ENCODE assay signal across 31 cellular contexts in genomic region chr2:9775351-9775750, GRCh38.
"Had no signal": no experiment of that assay in that cellular context is flagged by ENCODE, and none has a peak within 500 bp of the region (broad histone marks: within the 10 kb centered on the region; RNA-seq: fewer than 3 reads in every experiment).

No MANE protein-coding gene starts in this region.

- H3K36me3 Mint-ChIP-seq: activated CD4-positive, alpha-beta memory T cell treated with anti-CD3 and anti-CD28 coated beads for 36 hours; activated CD8-positive, alpha-beta memory T cell treated with anti-CD3 and anti-CD28 coated beads, Interleukin-2, amount 10 ng/mL, durations not matched to agents 7 days and 5 days; activated naive CD4-positive, alpha-beta T cell treated with anti-CD3 and anti-CD28 coated beads, Interleukin-2, amount 10 ng/mL, durations not matched to agents 7 days and 5 days; activated naive CD4-positive, alpha-beta T cell treated with anti-CD3 and anti-CD28 coated beads, Interleukin-2, amount 50 U/mL, for 72 hours; activated naive CD8-positive, alpha-beta T cell treated with anti-CD3 and anti-CD28 coated beads, Interleukin-2, amount 10 ng/mL, durations not matched to agents 7 days and 5 days; brain; T-cell had no signal

- H3K4me1 ChIP-seq: colonic mucosa had no signal

- H3K9me3 ChIP-seq: ascending aorta, breast epithelium, colonic mucosa, esophagus squamous epithelium, gastroesophageal sphincter had no signal

- H3K9me3 Mint-ChIP-seq: activated CD4-positive, alpha-beta memory T cell treated with anti-CD3 and anti-CD28 coated beads for 36 hours; activated CD4-positive, alpha-beta T cell treated with anti-CD3 and anti-CD28 coated beads, Interleukin-2, amount 10 ng/mL, durations not matched to agents 24 days and 14 days; activated naive CD4-positive, alpha-beta T cell treated with anti-CD3 and anti-CD28 coated beads, Interleukin-2, amount 10 ng/mL, durations not matched to agents 7 days and 5 days; activated naive CD4-positive, alpha-beta T cell treated with anti-CD3 and anti-CD28 coated beads, Interleukin-2, amount 50 U/mL, for 72 hours; activated naive CD8-positive, alpha-beta T cell treated with anti-CD3 and anti-CD28 coated beads, Interleukin-2, amount 10 ng/mL, durations not matched to agents 7 days and 5 days; activated T-helper 1 cell treated with anti-CD3 and anti-CD28 coated beads, Interleukin-12 subunit alpha, Interleukin-12 subunit beta, Interleukin-2, Interleukin-4 antibody, amounts not matched to agents 30 ng/mL and 10 ng/mL and 1 ng/mL, durations not matched to agents 14 hours and 24 hours and 36 hours; central memory CD8-positive, alpha-beta T cell; T-cell; T-helper 1 cell treated with Interleukin-12 subunit alpha and Interleukin-12 subunit beta and Interleukin-4 antibody, amounts not matched to agents 30 μg/mL and 1 μg/mL, for 36 hours had no signal

- H3K27ac Mint-ChIP-seq: activated CD4-positive, alpha-beta memory T cell treated with anti-CD3 and anti-CD28 coated beads for 36 hours; activated CD4-positive, alpha-beta T cell treated with anti-CD3 and anti-CD28 coated beads for 36 hours; activated CD4-positive, alpha-beta T cell treated with anti-CD3 and anti-CD28 coated beads, Interleukin-2, amount 10 ng/mL, durations not matched to agents 24 days and 14 days; activated CD8-positive, alpha-beta memory T cell treated with anti-CD3 and anti-CD28 coated beads, Interleukin-2, amount 10 ng/mL, durations not matched to agents 7 days and 5 days; activated CD8-positive, alpha-beta T cell treated with anti-CD3 and anti-CD28 coated beads, Interleukin-2, amount 10 ng/mL, durations not matched to agents 7 days and 5 days; activated naive CD4-positive, alpha-beta T cell treated with anti-CD3 and anti-CD28 coated beads, Interleukin-2, amount 10 ng/mL, durations not matched to agents 7 days and 5 days; activated naive CD4-positive, alpha-beta T cell treated with anti-CD3 and anti-CD28 coated beads, Interleukin-2, amount 50 U/mL, for 72 hours; activated naive CD8-positive, alpha-beta T cell treated with anti-CD3 and anti-CD28 coated beads, Interleukin-2, amount 10 ng/mL, durations not matched to agents 7 days and 5 days; activated T-helper 1 cell treated with anti-CD3 and anti-CD28 coated beads, Interleukin-12 subunit alpha, Interleukin-12 subunit beta, Interleukin-2, Interleukin-4 antibody, amounts not matched to agents 30 ng/mL and 10 ng/mL and 1 ng/mL, durations not matched to agents 14 hours and 24 hours and 36 hours; T-helper 1 cell treated with Interleukin-12 subunit alpha and Interleukin-12 subunit beta and Interleukin-4 antibody, amounts not matched to agents 30 μg/mL and 1 μg/mL, for 36 hours had no signal

- DNase-seq: activated CD4-positive, alpha-beta memory T cell treated with anti-CD3 and anti-CD28 coated beads for 36 hours; activated CD4-positive, alpha-beta T cell treated with anti-CD3 and anti-CD28 coated beads for 36 hours; activated CD4-positive, alpha-beta T cell treated with anti-CD3 and anti-CD28 coated beads, Interleukin-2, amount 10 ng/mL, durations not matched to agents 24 days and 14 days; activated CD4-positive, CD25-positive, alpha-beta regulatory T cell; activated CD4-positive, CD25-positive, alpha-beta regulatory T cell treated with anti-CD3 and anti-CD28 coated beads, Interleukin-2, amount 50 U/mL, for 72 hours; activated CD8-positive, alpha-beta memory T cell treated with anti-CD3 and anti-CD28 coated beads, Interleukin-2, amount 10 ng/mL, durations not matched to agents 7 days and 5 days; activated CD8-positive, alpha-beta memory T cell treated with anti-CD3 and anti-CD28 coated beads, Interleukin-2, amount 50 U/mL, for 4 hours; activated CD8-positive, alpha-beta T cell treated with anti-CD3 and anti-CD28 coated beads, Interleukin-2, amount 10 ng/mL, durations not matched to agents 7 days and 5 days; activated gamma-delta T cell; activated naive CD4-positive, alpha-beta T cell; activated naive CD4-positive, alpha-beta T cell treated with anti-CD3 and anti-CD28 coated beads, Interleukin-2, amount 10 ng/mL, durations not matched to agents 7 days and 5 days; activated naive CD8-positive, alpha-beta T cell treated with anti-CD3 and anti-CD28 coated beads, Interleukin-2, amount 10 ng/mL, durations not matched to agents 7 days and 5 days; activated T-cell treated with anti-CD3 and anti-CD28 coated beads, Interleukin-2, amount 50 U/mL, for 1 hour; activated T-cell treated with anti-CD3 and anti-CD28 coated beads, Interleukin-2, amount 50 U/mL, for 48 hours; colonic mucosa; effector CD8-positive, alpha-beta T cell; esophagus squamous epithelium; foreskin melanocyte; SW 1271; T-cell had no signal

- FAIRE-seq: endometrium, endothelial cell of umbilical vein had no signal

- H3K27ac ChIP-seq: ascending aorta, colonic mucosa, epithelial cell of prostate had no signal

- H3K4me3 ChIP-seq: ascending aorta, breast epithelium, colonic mucosa, esophagus squamous epithelium, gastroesophageal sphincter had no signal

- H3K27me3 ChIP-seq: ascending aorta, breast epithelium, colonic mucosa, esophagus squamous epithelium, gastroesophageal sphincter had no signal

- H3K27me3 Mint-ChIP-seq: activated CD4-positive, alpha-beta memory T cell treated with anti-CD3 and anti-CD28 coated beads for 36 hours; activated CD4-positive, alpha-beta T cell treated with anti-CD3 and anti-CD28 coated beads for 36 hours; activated CD4-positive, alpha-beta T cell treated with anti-CD3 and anti-CD28 coated beads, Interleukin-2, amount 10 ng/mL, durations not matched to agents 24 days and 14 days; activated CD8-positive, alpha-beta memory T cell treated with anti-CD3 and anti-CD28 coated beads, Interleukin-2, amount 10 ng/mL, durations not matched to agents 7 days and 5 days; central memory CD8-positive, alpha-beta T cell; T-cell had no signal

- H3K4me3 Mint-ChIP-seq: activated CD4-positive, alpha-beta memory T cell treated with anti-CD3 and anti-CD28 coated beads for 36 hours; activated CD4-positive, alpha-beta T cell treated with anti-CD3 and anti-CD28 coated beads for 36 hours; activated CD4-positive, alpha-beta T cell treated with anti-CD3 and anti-CD28 coated beads, Interleukin-2, amount 10 ng/mL, durations not matched to agents 24 days and 14 days; activated CD8-positive, alpha-beta memory T cell treated with anti-CD3 and anti-CD28 coated beads, Interleukin-2, amount 10 ng/mL, durations not matched to agents 7 days and 5 days; activated CD8-positive, alpha-beta T cell treated with anti-CD3 and anti-CD28 coated beads, Interleukin-2, amount 10 ng/mL, durations not matched to agents 7 days and 5 days; activated naive CD4-positive, alpha-beta T cell treated with anti-CD3 and anti-CD28 coated beads, Interleukin-2, amount 10 ng/mL, durations not matched to agents 7 days and 5 days; activated naive CD8-positive, alpha-beta T cell treated with anti-CD3 and anti-CD28 coated beads, Interleukin-2, amount 10 ng/mL, durations not matched to agents 7 days and 5 days; activated T-helper 1 cell treated with anti-CD3 and anti-CD28 coated beads, Interleukin-12 subunit alpha, Interleukin-12 subunit beta, Interleukin-2, Interleukin-4 antibody, amounts not matched to agents 30 ng/mL and 10 ng/mL and 1 ng/mL, durations not matched to agents 14 hours and 24 hours and 36 hours; brain; central memory CD8-positive, alpha-beta T cell; T-cell; T-helper 1 cell treated with Interleukin-12 subunit alpha and Interleukin-12 subunit beta and Interleukin-4 antibody, amounts not matched to agents 30 μg/mL and 1 μg/mL, for 36 hours had no signal

- H3K36me3 ChIP-seq: ascending aorta, breast epithelium, colonic mucosa, esophagus squamous epithelium, gastroesophageal sphincter had no signal

- ATAC-seq: activated CD4-positive, alpha-beta T cell treated with anti-CD3 and anti-CD28 coated beads for 36 hours; activated CD8-positive, alpha-beta memory T cell treated with anti-CD3 and anti-CD28 coated beads, Interleukin-2, amount 10 ng/mL, durations not matched to agents 7 days and 5 days; activated CD8-positive, alpha-beta T cell treated with anti-CD3 and anti-CD28 coated beads, Interleukin-2, amount 10 ng/mL, durations not matched to agents 7 days and 5 days; activated naive CD4-positive, alpha-beta T cell treated with anti-CD3 and anti-CD28 coated beads, Interleukin-2, amount 50 U/mL, for 72 hours; gastroesophageal sphincter; T-cell had no signal
